In the genomic region with DNA sequence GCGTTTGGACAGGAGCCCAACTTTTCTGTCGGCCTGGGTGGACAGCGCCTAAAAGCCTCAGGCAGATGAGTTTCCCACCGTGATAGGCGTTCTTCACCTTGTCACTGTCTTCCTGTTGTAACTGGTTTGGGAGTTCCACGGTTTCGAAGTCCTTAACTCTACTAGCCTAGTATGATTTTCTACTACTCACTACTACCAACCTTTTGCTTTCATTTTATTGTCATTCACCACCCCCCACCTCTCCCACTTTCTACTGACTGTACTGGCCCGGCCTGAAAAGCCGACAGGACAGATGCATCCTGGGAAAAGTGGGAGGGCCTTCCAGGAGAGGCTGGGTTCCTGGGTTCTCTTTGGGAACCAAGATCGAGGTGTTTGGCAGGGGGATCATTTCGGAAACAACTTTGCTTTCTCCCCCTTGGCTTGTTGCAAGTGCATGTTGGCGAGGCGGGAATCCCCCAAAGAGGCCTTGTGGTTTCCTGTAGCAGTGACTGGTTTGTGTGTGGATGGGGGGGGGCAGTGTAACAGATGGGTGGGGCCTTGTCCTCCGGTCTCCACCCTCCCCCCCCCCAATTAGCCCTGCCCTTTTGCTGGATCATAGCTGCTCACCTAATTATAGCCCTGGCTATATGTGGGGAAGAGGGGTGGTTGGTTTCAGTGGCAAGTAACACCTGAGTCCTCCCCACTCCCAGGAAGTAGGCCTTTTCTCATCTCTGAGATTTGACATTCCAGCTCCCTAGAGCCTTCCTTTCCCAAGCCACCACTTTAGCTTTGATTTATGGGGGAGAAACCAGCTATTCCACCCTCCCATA, we compare ENCODE assay signal across 8 cellular contexts. TPM values are rescaled to one million over a fixed set of nuclear protein-coding genes. Genes with fewer than 3 reads are reported as not detected.
DNase-seq lines count a peak whose midpoint lies in the region; ATAC-seq and TF ChIP-seq lines count a peak whose summit lies in the region.

No MANE protein-coding gene starts in this region.

- H3K4me1 ChIP-seq in DND-41 (ENCODE audit: insufficient read depth, low read length), result peaks cover 65% of the 10 kb centered on the region

- peaks cover 6% of the 10 kb centered on the region for H3K36me3 Mint-ChIP-seq in IgD-negative memory B cell
- H3K36me3 Mint-ChIP-seq in activated T-helper 17 cell treated with anti-CD3 and anti-CD28 coated beads, Interleukin-2, amount 50 U/mL, for 72 hours (ENCODE audit: low read depth), result peaks cover 67% of the 10 kb centered on the region
- H3K36me3 Mint-ChIP-seq in nephron (ENCODE audit: low read depth), result peaks cover 49% of the 10 kb centered on the region

- peak; percentile 89 for DNase-seq in DND-41
- DNase-seq in RPMI7951 (ENCODE audit: low read depth), result peak; percentile 81
- peak; percentile 81 for DNase-seq in fibroblast of mammary gland (ENCODE audit: low read depth)
- DNase-seq in stimulated activated naive CD8-positive, alpha-beta T cell treated with anti-CD3 and anti-CD28 coated beads, Interleukin-15, Interleukin-2, amounts not matched to agents 100 U/mL and 50 U/mL, for 24 hours, result peak; percentile 81

- H4K20me1 ChIP-seq in DND-41 (ENCODE audit: insufficient read depth, low read length), result peaks cover 53% of the 10 kb centered on the region

- H3K4me1 Mint-ChIP-seq in IgD-negative memory B cell, result peaks cover 14 to 39% (median 23%) of the 10 kb centered on the region in 3 donors
- peaks cover 39% of the 10 kb centered on the region for H3K4me1 Mint-ChIP-seq in activated T-helper 17 cell treated with anti-CD3 and anti-CD28 coated beads, Interleukin-2, amount 50 U/mL, for 72 hours
- peaks cover 41% of the 10 kb centered on the region for H3K4me1 Mint-ChIP-seq in nephron

- H3K27ac Mint-ChIP-seq in IgD-negative memory B cell, result peak overlapping the region; percentile 95 to 99 (median 99)
- H3K27ac Mint-ChIP-seq in activated T-helper 17 cell treated with anti-CD3 and anti-CD28 coated beads, Interleukin-2, amount 50 U/mL, for 72 hours, result peak overlapping the region; percentile 97
- peak overlapping the region; percentile 92 to 99 (median 98) for H3K27ac Mint-ChIP-seq in nephron

- H3K27me3 Mint-ChIP-seq in IgD-negative memory B cell (peaks cover 2% of the 10 kb centered on the region), nephron (ENCODE audit: low read depth) (no peaks in the 10 kb centered on the region)
- H3K27me3 Mint-ChIP-seq in activated T-helper 17 cell treated with anti-CD3 and anti-CD28 coated beads, Interleukin-2, amount 50 U/mL, for 72 hours, result no peaks in the 10 kb centered on the region

- peak overlapping the region; percentile 94 for H3K27ac ChIP-seq in DND-41 (ENCODE audit: low read length)

- ATAC-seq in DND-41 (ENCODE audit: insufficient read depth, low read depth) (peak; percentile 25), HG03521 (IDR thresholded peaks at IDR 0.05; ENCODE audit: unreplicated experiment) (no peak)
- peak; percentile 55 for ATAC-seq in activated T-helper 17 cell treated with anti-CD3 and anti-CD28 coated beads, Interleukin-2, amount 50 U/mL, for 72 hours (replicated peaks)
- peak; percentile 26 for ATAC-seq in stimulated activated naive CD8-positive, alpha-beta T cell treated with anti-CD3 and anti-CD28 coated beads, Interleukin-15, Interleukin-2, amounts not matched to agents 100 U/mL and 50 U/mL, for 24 hours

- H3K4me3 ChIP-seq in DND-41 (ENCODE audit: low read depth in 1 of 2, low read length in 2 of 2) (peak overlapping the region; percentile 77 to 84), fibroblast of mammary gland (ENCODE audit: control insufficient read depth, low read depth, low read length) (peak overlapping the region; percentile 100)

- H3K4me3 Mint-ChIP-seq in IgD-negative memory B cell (peak overlapping the region; percentile 91 to 99 (median 96)), nephron (peak overlapping the region; percentile 94 to 99 (median 97))
- peak overlapping the region; percentile 95 for H3K4me3 Mint-ChIP-seq in activated T-helper 17 cell treated with anti-CD3 and anti-CD28 coated beads, Interleukin-2, amount 50 U/mL, for 72 hours

- H3K4me2 ChIP-seq in DND-41 (ENCODE audit: insufficient read depth, low read length), result peak overlapping the region; percentile 76

- H3K36me3 ChIP-seq in DND-41 (ENCODE audit: insufficient read depth, low read length), result peaks cover 51% of the 10 kb centered on the region

- H3K9ac ChIP-seq in DND-41 (ENCODE audit: low read depth, low read length), result peak overlapping the region; percentile 88

- TF ChIP-seq CTCF in DND-41 (IDR thresholded peaks at IDR 0.05; ENCODE audit: borderline replicate concordance, extremely low read depth, low read length, poor library complexity, severe bottlenecking), result no peak
- no peak for TF ChIP-seq CTCF in fibroblast of mammary gland (conservative IDR thresholded peaks at IDR 0.05; ENCODE audit: control insufficient read depth, insufficient read depth, low read depth, low read length)
- TF ChIP-seq CTCF in nephron (IDR thresholded peaks at IDR 0.05; ENCODE audit: unreplicated experiment in 3 of 3), result no peak

- H3K79me2 ChIP-seq in DND-41 (ENCODE audit: insufficient read depth, low read length), result peaks cover 58% of the 10 kb centered on the region

- H3K9me3 Mint-ChIP-seq in IgD-negative memory B cell, result no peaks in the 10 kb centered on the region
- H3K9me3 Mint-ChIP-seq in activated T-helper 17 cell treated with anti-CD3 and anti-CD28 coated beads, Interleukin-2, amount 50 U/mL, for 72 hours, result no peaks in the 10 kb centered on the region
- H3K9me3 Mint-ChIP-seq in nephron, result no peaks in the 10 kb centered on the region

- no peaks in the 10 kb centered on the region for H3K9me3 ChIP-seq in DND-41 (ENCODE audit: insufficient read depth, low read length, severe bottlenecking)

- no peak overlapping the region for H2AFZ ChIP-seq in DND-41 (ENCODE audit: low read depth, low read length)

- no peaks in the 10 kb centered on the region for H3K27me3 ChIP-seq in DND-41 (ENCODE audit: insufficient read depth, low read length, poor library complexity)

RNA-seq across cellular contexts. Expression of a gene that starts 1.4 kb away (rescaled TPM):
- polyA plus RNA-seq in IgD-negative memory B cell, result 221 TPM
- total RNA-seq in RPMI7951 (2014; rRNA removed; shearing (Covaris generic)), result 414 and 526 TPM in 2 replicates
- total RNA-seq in activated T-helper 17 cell treated with anti-CD3 and anti-CD28 coated beads, Interleukin-2, amount 50 U/mL, for 72 hours, result 100 to 1,000 TPM; 429 to 978 TPM

RNA-seq across cellular contexts. Expression of a gene that starts 6.3 kb away (rescaled TPM):
- polyA plus RNA-seq in IgD-negative memory B cell, result 128 TPM
- total RNA-seq in RPMI7951 (2014; rRNA removed; shearing (Covaris generic)), result 92.7 and 97.9 TPM in 2 replicates
- 10 to 100 TPM; 38.3 to 65.6 TPM for total RNA-seq in activated T-helper 17 cell treated with anti-CD3 and anti-CD28 coated beads, Interleukin-2, amount 50 U/mL, for 72 hours

RNA-seq across cellular contexts. Expression of a gene that starts 14.4 kb away (rescaled TPM):
- polyA plus RNA-seq in IgD-negative memory B cell, result not detected
- 0.49 and 0.60 TPM in 2 replicates for total RNA-seq in RPMI7951 (2014; rRNA removed; shearing (Covaris generic))
- total RNA-seq in activated T-helper 17 cell treated with anti-CD3 and anti-CD28 coated beads, Interleukin-2, amount 50 U/mL, for 72 hours, result under 1 TPM; 0.15 to 0.26 TPM

RNA-seq across cellular contexts. Expression of a gene that starts 20.3 kb away (rescaled TPM):
- 1.7 TPM for polyA plus RNA-seq in IgD-negative memory B cell
- total RNA-seq in RPMI7951 (2014; rRNA removed; shearing (Covaris generic)), result 3.5 and 4.8 TPM in 2 replicates
- 10 to 100 TPM; 22.9 to 33.0 TPM for total RNA-seq in activated T-helper 17 cell treated with anti-CD3 and anti-CD28 coated beads, Interleukin-2, amount 50 U/mL, for 72 hours

RNA-seq across cellular contexts. Expression of a gene that starts 27.3 kb away (rescaled TPM):
- polyA plus RNA-seq in IgD-negative memory B cell, result not detected
- 0.20 TPM in 1 of 2 replicates, not detected in the other for total RNA-seq in RPMI7951 (2014; rRNA removed; shearing (Covaris generic))
- not detected for total RNA-seq in activated T-helper 17 cell treated with anti-CD3 and anti-CD28 coated beads, Interleukin-2, amount 50 U/mL, for 72 hours
